22 cellular contexts compared by ENCODE assay signal in the genomic region with DNA sequence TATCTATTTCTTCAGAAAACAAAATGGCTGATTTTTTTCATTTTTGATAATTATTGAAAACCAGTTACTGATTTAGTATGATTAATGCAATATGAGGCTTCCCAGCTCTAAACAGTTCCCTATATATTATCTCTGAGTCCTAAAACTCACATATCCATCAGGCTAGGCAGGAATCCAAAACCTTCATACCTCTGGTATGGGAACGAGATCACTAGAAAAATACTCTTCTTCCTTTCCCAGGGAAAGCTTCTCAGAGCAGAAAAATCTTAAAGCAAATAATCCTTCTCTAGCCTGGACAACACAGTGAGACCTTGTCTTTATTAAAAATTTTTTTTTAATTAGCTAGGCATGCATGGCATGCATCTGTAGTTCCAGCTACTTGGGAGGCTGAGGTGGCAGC.
DNase-seq lines count a peak whose midpoint lies in the region; ATAC-seq and TF ChIP-seq lines count a peak whose summit lies in the region.
"Had no signal": no experiment of that assay in that cellular context is flagged by ENCODE, and none has a peak within 500 bp of the region (broad histone marks: within the 10 kb centered on the region; RNA-seq: fewer than 3 reads in every experiment).

No MANE protein-coding gene starts in this region.

- DNase-seq in AG10803 (ENCODE audit: low read depth) (peak; percentile 22), HS-5 (ENCODE audit: low read depth) (peak; percentile 1), brain microvascular endothelial cell (peak; percentile 12), iris pigment epithelial cell (ENCODE audit: low read depth) (peak; percentile 12), cortex of kidney (lab: John Stamatoyannopoulos, UW) (no peak)
- DNase-seq in stimulated activated CD8-positive, alpha-beta memory T cell treated with anti-CD3 and anti-CD28 coated beads, Interleukin-4, amount 100 ng/mL, for 48 hours = no peak
- DNase-seq: CD4-positive, CD25-positive, alpha-beta regulatory T cell; DMS153; GOT3; HFFc6; NCI-H1048; NCI-H1417; NCI-H1694; NCI-H2029 treated with DMSO at 0.1 percent for 48 hours; NCI-H526 treated with DMSO at 0.1 percent for 48 hours; Right ventricle myocardium superior; RPMI8226 had no signal

- peaks cover 53% of the 10 kb centered on the region for H3K36me3 ChIP-seq in brain microvascular endothelial cell (replicated peaks)

- H3K4me3 ChIP-seq in AG10803 (ENCODE audit: low read length) (no peak overlapping the region), brain microvascular endothelial cell (ENCODE audit: low read depth, low read length) (no peak overlapping the region)
- H3K4me3 ChIP-seq: BLaER1, HAP-1, SJSA1 had no signal

- in situ Hi-C loops in brain microvascular endothelial cell (cut with HindIII; ENCODE audit: low pct_ligation_motif_present, low sequenced_read_pairs) = no loop called here

- no peak overlapping the region for H3K27ac ChIP-seq in brain microvascular endothelial cell
- H3K27ac ChIP-seq: BLaER1, SJSA1 had no signal

- no peak for ATAC-seq in HG03039 (IDR thresholded peaks at IDR 0.05; ENCODE audit: unreplicated experiment)
- no peak for ATAC-seq in HG02759 (IDR thresholded peaks at IDR 0.05; ENCODE audit: unreplicated experiment)

- TF ChIP-seq CTCF in AG10803 (conservative IDR thresholded peaks at IDR 0.05; ENCODE audit: low read length) (no peak), brain microvascular endothelial cell (IDR thresholded peaks at IDR 0.05; ENCODE audit: low read depth, low read length, missing control alignments) (no peak)

- H3K27me3 ChIP-seq in brain microvascular endothelial cell (replicated peaks) = no peaks in the 10 kb centered on the region
- H3K27me3 ChIP-seq: BLaER1, SJSA1 had no signal

Comparison
In these comparisons a context has a peak if more than half of its experiments do, and no peak if none do; other contexts are left out.
1. DNase-seq: peak in AG10803 (single experiment), HS-5 (single experiment), brain microvascular endothelial cell (single experiment) and iris pigment epithelial cell (single experiment); none in cortex of kidney (single experiment) and stimulated activated CD8-positive, alpha-beta memory T cell treated with anti-CD3 and anti-CD28 coated beads, Interleukin-4, amount 100 ng/mL, for 48 hours (single experiment).